9 cellular contexts compared by ENCODE assay signal in the genomic region with DNA sequence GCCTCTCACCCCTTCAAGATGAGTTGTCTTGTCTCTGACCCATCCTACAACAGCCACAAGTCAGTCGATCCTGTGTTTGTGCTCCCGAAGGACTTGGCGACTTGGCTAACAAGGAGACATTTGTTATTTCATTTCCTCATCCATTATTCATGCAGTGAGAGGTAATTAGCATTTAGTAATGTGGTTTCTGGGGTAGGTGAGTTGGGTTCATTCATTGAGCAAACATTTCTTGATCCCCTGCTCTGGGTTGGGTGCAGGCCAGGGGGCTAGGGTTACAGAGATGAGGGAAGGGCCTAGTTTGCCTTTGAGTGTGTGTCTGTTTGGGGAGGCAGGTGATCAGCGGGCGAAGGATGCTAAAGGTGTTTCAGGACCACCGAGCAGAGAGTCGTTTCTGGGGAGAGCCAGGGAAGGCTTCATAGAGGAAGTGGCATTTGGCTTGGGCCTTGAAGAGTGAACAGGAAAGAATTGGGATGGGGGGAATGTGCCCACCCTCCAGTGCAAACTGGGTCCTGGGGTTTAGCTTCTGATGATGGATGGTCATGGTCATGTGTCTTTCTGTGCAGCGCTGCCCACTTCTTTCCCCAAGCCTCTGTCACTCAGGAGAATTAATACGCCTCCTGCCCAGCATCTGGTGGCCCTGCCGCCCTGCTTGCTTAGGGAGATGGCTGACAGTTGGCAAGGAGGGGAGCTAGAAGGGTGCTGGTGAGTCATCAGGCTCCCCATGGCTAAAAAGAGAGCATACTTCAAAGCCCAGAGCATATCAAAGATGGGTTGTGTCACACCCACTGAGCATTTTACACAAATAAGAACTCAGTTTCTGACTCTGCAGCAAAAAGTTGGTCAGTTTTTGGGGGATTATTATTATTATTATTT. TPM values are rescaled to one million over a fixed set of nuclear protein-coding genes. Genes with fewer than 3 reads are reported as not detected.
A peak's percentile ranks its signal among the peaks of the same experiment; 100 is the strongest.
DNase-seq lines count a peak whose midpoint lies in the region; ATAC-seq and TF ChIP-seq lines count a peak whose summit lies in the region.
"Had no signal": no experiment of that assay in that cellular context is flagged by ENCODE, and none has a peak within 500 bp of the region (broad histone marks: within the 10 kb centered on the region; RNA-seq: fewer than 3 reads in every experiment).

No MANE protein-coding gene starts in this region.

- H3K9me3 ChIP-seq in KOPT-K1 (ENCODE audit: insufficient read depth, low read length, poor library complexity, severe bottlenecking) (peaks cover 24% of the 10 kb centered on the region), mammary epithelial cell (replicated peaks; ENCODE audit: insufficient read depth, low read length) (no peaks in the 10 kb centered on the region), smooth muscle cell (replicated peaks; ENCODE audit: low read depth) (peaks cover 7% of the 10 kb centered on the region)
- H3K9me3 ChIP-seq: thyroid gland had no signal

- 74% methylated on average over 10 of the region's 10 CpGs for WGBS in mammary epithelial cell (ENCODE audit: low coverage, missing lambda C conversion rate)
- WGBS in smooth muscle cell (ENCODE audit: low lambda C conversion rate), result 77% methylated on average over 10 of the region's 10 CpGs

- dilution Hi-C loops in mammary epithelial cell (cut with HindIII; ENCODE audit: low sequenced_read_pairs), result no loop called here

- BruUV-seq in mammary epithelial cell (replicated peaks; lab: Mats Ljungman, UMichigan), result no TSS peak

- H3K4me1 ChIP-seq in mammary epithelial cell (ENCODE audit: insufficient read depth, low read length), result peaks cover 36% of the 10 kb centered on the region
- H3K4me1 ChIP-seq in smooth muscle cell (ENCODE audit: low read depth), result peaks cover 21% of the 10 kb centered on the region

- no peak for ATAC-seq in HG02678 (IDR thresholded peaks at IDR 0.05; ENCODE audit: unreplicated experiment)
- ATAC-seq in omental fat pad (ENCODE audit: low FRiP score), result no peak

- H2AFZ ChIP-seq in mammary epithelial cell (ENCODE audit: low read depth, low read length) (no peak overlapping the region), smooth muscle cell (ENCODE audit: low read depth) (no peak overlapping the region)

- intact Hi-C loops in mammary epithelial cell (cut with micrococcal nuclease), result no loop called here

- DNase-seq in RPMI7951 (ENCODE audit: low read depth) (peak; percentile 86), mammary epithelial cell (peak; percentile 16), smooth muscle cell (lab: John Stamatoyannopoulos, UW; ENCODE audit: unreplicated experiment) (no peak), NAMALWA (ENCODE audit: low spot score) (no peak), omental fat pad (ENCODE audit: low spot score) (no peak), substantia nigra (lab: John Stamatoyannopoulos, UW) (no peak)

- H3K36me3 ChIP-seq in KOPT-K1 (ENCODE audit: insufficient read depth, low read length), result peaks cover 79% of the 10 kb centered on the region
- H3K36me3 ChIP-seq in mammary epithelial cell (ENCODE audit: insufficient read depth, low read length), result peaks cover 10% of the 10 kb centered on the region
- H3K36me3 ChIP-seq in smooth muscle cell (ENCODE audit: low read depth), result peaks cover 11% of the 10 kb centered on the region
- H3K36me3 ChIP-seq: thyroid gland had no signal

- H3F3A ChIP-seq in smooth muscle cell (ENCODE audit: low read depth), result peaks cover 10% of the 10 kb centered on the region

- H4K20me1 ChIP-seq in mammary epithelial cell (ENCODE audit: insufficient read depth, low read length) (no peaks in the 10 kb centered on the region), smooth muscle cell (ENCODE audit: low read depth) (peaks cover 31% of the 10 kb centered on the region)

- H3K9ac ChIP-seq in mammary epithelial cell (ENCODE audit: insufficient read depth, low read length) (no peak overlapping the region), smooth muscle cell (ENCODE audit: low read depth) (peak overlapping the region; percentile 22)

- H3K4me2 ChIP-seq in mammary epithelial cell (ENCODE audit: insufficient read depth, low read depth, low read length) (no peak overlapping the region), smooth muscle cell (peak overlapping the region; percentile 81)

- H3K4me3 ChIP-seq in mammary epithelial cell (replicated peaks in 1 of 3; ENCODE audit: insufficient read depth in 1 of 3, low read depth in 2 of 3, low read length in 3 of 3) (no peak overlapping the region), smooth muscle cell (peak overlapping the region; percentile 27)
- H3K4me3 ChIP-seq: thyroid gland had no signal

- H3K27me3 ChIP-seq in mammary epithelial cell (ENCODE audit: insufficient read depth, low read length) (no peaks in the 10 kb centered on the region), smooth muscle cell (ENCODE audit: low read depth) (no peaks in the 10 kb centered on the region)
- H3K27me3 ChIP-seq: thyroid gland had no signal

- H3K79me2 ChIP-seq in mammary epithelial cell (ENCODE audit: insufficient read depth, low read length) (peaks cover 23% of the 10 kb centered on the region), smooth muscle cell (ENCODE audit: low read depth) (peaks cover 2% of the 10 kb centered on the region)

- TF ChIP-seq CTCF in mammary epithelial cell (conservative IDR thresholded peaks at IDR 0.05 in 1 of 2, IDR thresholded peaks at IDR 0.05 in 1 of 2; ENCODE audit: extremely low read depth in 1 of 2, insufficient read depth in 1 of 2, low read depth in 1 of 2, low read length in 2 of 2) (no peak), smooth muscle cell (IDR thresholded peaks at IDR 0.05; ENCODE audit: borderline replicate concordance, insufficient read depth, poor library complexity, severe bottlenecking) (no peak), omental fat pad (IDR thresholded peaks at IDR 0.05) (no peak)

- in situ Hi-C loops in mammary epithelial cell (cut with MboI; ENCODE audit: low sequenced_read_pairs in 2 of 2), result no loop called here

- CTCF ChIA-PET in mammary epithelial cell (lab: Charles Lee; ENCODE audit: low non-redundant PET), result no interaction called here

- H3K27ac ChIP-seq in KOPT-K1 (ENCODE audit: low read depth, low read length, poor library complexity, severe bottlenecking) (peak overlapping the region; percentile 73), mammary epithelial cell (ENCODE audit: insufficient read depth, low read depth, low read length) (no peak overlapping the region), smooth muscle cell (ENCODE audit: low read depth) (peak overlapping the region; percentile 82), substantia nigra (ENCODE audit: low read depth, low read length, poor library complexity, severe bottlenecking) (no peak overlapping the region)
- H3K27ac ChIP-seq: thyroid gland had no signal

RNA-seq across cellular contexts. Expression of gene MSI2, which starts 38.5 kb away (rescaled TPM):
- total RNA-seq in RPMI7951 (2014; rRNA removed; shearing (Covaris generic)), result 29.4 and 30.4 TPM in 2 replicates
- total RNA-seq in mammary epithelial cell, result 10 to 100 TPM; 56.5 to 57.0 TPM
- polyA plus RNA-seq in mammary epithelial cell, result 21.9 TPM
- polyA minus RNA-seq in mammary epithelial cell, result 109 TPM
- 31.5 and 36.5 TPM in 2 replicates for total RNA-seq in smooth muscle cell
- 5.7 and 8.1 TPM in 2 replicates for polyA plus RNA-seq in smooth muscle cell
- total RNA-seq in omental fat pad, result 10 to 100 TPM; 14.9 to 24.4 (median 19.8) TPM

Comparison
In these comparisons a context has a peak if more than half of its experiments do, and no peak if none do; other contexts are left out.
1. H3K27ac ChIP-seq: peak in KOPT-K1 (single experiment) and smooth muscle cell (single experiment); none in mammary epithelial cell (single experiment) and substantia nigra (single experiment).
2. DNase-seq: peak in RPMI7951 (single experiment) and mammary epithelial cell (single experiment); none in smooth muscle cell (single experiment), NAMALWA (single experiment), omental fat pad (single experiment) and substantia nigra (0 of 49).